Comparison of ENCODE assay signal across 8 cellular contexts in genomic region chr6:18260448-18261106, GRCh38. TPM values are rescaled to one million over a fixed set of nuclear protein-coding genes. Genes with fewer than 3 reads are reported as not detected.
A peak's percentile ranks its signal among the peaks of the same experiment; 100 is the strongest.
DNase-seq lines count a peak whose midpoint lies in the region; ATAC-seq and TF ChIP-seq lines count a peak whose summit lies in the region.

No MANE protein-coding gene starts in this region.

- H3K36me3 ChIP-seq in DND-41 (ENCODE audit: insufficient read depth, low read length), result peaks cover 77% of the 10 kb centered on the region
- H3K36me3 ChIP-seq in SK-N-MC (ENCODE audit: insufficient read depth, low read length), result peaks cover 76% of the 10 kb centered on the region

- H3K27ac ChIP-seq in DND-41 (ENCODE audit: low read length) (0 out of 2 replicates have a peak overlapping the region, but pooled peaks have one; percentile 39), SK-N-MC (peak overlapping the region; percentile 30; the same call in 1 of the 2 replicates)

- peaks cover 99% of the 10 kb centered on the region for H3K79me2 ChIP-seq in DND-41 (ENCODE audit: insufficient read depth, low read length)

- H3K9me3 ChIP-seq in DND-41 (ENCODE audit: insufficient read depth, low read length, severe bottlenecking) (peaks cover 4% of the 10 kb centered on the region), SK-N-MC (ENCODE audit: low read depth, low read length) (no peaks in the 10 kb centered on the region)

- H4K20me1 ChIP-seq in DND-41 (ENCODE audit: insufficient read depth, low read length), result peaks cover 75% of the 10 kb centered on the region

- intact Hi-C loops in left colon (cut with DNase I, micrococcal nuclease), result loop anchor here in 1 of 2 donors (10.0 kb wide), 1 partner anchor 96 kb away; no protein-coding TSS in a partner anchor

- peak overlapping the region; percentile 69 for H3K4me2 ChIP-seq in DND-41 (ENCODE audit: insufficient read depth, low read length)

- H3K4me1 ChIP-seq in DND-41 (ENCODE audit: insufficient read depth, low read length), result peaks cover 58% of the 10 kb centered on the region

- H3K9ac ChIP-seq in DND-41 (ENCODE audit: low read depth, low read length), result peak overlapping the region; percentile 90
- peak overlapping the region; percentile 29 for H3K9ac ChIP-seq in SK-N-MC (ENCODE audit: insufficient read length)

- no peak for DNase-seq in DND-41
- no peak for DNase-seq in SK-N-MC (ENCODE audit: low read depth, low spot score)
- DNase-seq in fibroblast of villous mesenchyme (ENCODE audit: low read depth), result no peak
- DNase-seq in NCI-H1694 treated with DMSO at 0.1 percent for 48 hours (lab: John Stamatoyannopoulos, UW), result no peak
- no peak for DNase-seq in left colon
- no peak for DNase-seq in activated gamma-delta T cell treated with Interleukin-2 at 50 U/mL for 16 hours

- H3K27me3 ChIP-seq in DND-41 (ENCODE audit: insufficient read depth, low read length, poor library complexity), result no peaks in the 10 kb centered on the region

- H2AFZ ChIP-seq in DND-41 (ENCODE audit: low read depth, low read length), result no peak overlapping the region

- ATAC-seq in DND-41 (ENCODE audit: insufficient read depth, low read depth) (no peak), GM19324 (IDR thresholded peaks at IDR 0.05; ENCODE audit: low FRiP score, unreplicated experiment) (peak; percentile 33), HG03196 (IDR thresholded peaks at IDR 0.05; ENCODE audit: unreplicated experiment) (peak; percentile 33), left colon (no peak)

- TF ChIP-seq CTCF in DND-41 (IDR thresholded peaks at IDR 0.05; ENCODE audit: borderline replicate concordance, extremely low read depth, low read length, poor library complexity, severe bottlenecking), result no peak
- TF ChIP-seq CTCF in fibroblast of villous mesenchyme (IDR thresholded peaks at IDR 0.05; ENCODE audit: insufficient read depth, low read depth, low read length), result no peak

- peak overlapping the region in 1 of 2 experiments; percentile 69; a peak in 3 of 4 replicates for H3K4me3 ChIP-seq in DND-41 (ENCODE audit: low read depth in 1 of 2, low read length in 2 of 2)
- H3K4me3 ChIP-seq in SK-N-MC, result peak overlapping the region; percentile 95; the same call in 1 of the 2 replicates
- peak overlapping the region; percentile 6 for H3K4me3 ChIP-seq in fibroblast of villous mesenchyme (ENCODE audit: low read depth, low read length)

RNA-seq across cellular contexts. Expression of gene DEK, which starts 3.8 kb away (rescaled TPM):
- total RNA-seq in fibroblast of villous mesenchyme (113 and 117 TPM in 2 replicates), left colon (10 to 100 TPM; 73.7 to 75.7 TPM)

Comparison
In these comparisons a context has a peak if more than half of its experiments do, and no peak if none do; other contexts are left out.
1. ATAC-seq: peak in GM19324 (single experiment) and HG03196 (single experiment); none in DND-41 (single experiment) and left colon (single experiment).